ENCODE assay signal across 7 cellular contexts in the genomic region with DNA sequence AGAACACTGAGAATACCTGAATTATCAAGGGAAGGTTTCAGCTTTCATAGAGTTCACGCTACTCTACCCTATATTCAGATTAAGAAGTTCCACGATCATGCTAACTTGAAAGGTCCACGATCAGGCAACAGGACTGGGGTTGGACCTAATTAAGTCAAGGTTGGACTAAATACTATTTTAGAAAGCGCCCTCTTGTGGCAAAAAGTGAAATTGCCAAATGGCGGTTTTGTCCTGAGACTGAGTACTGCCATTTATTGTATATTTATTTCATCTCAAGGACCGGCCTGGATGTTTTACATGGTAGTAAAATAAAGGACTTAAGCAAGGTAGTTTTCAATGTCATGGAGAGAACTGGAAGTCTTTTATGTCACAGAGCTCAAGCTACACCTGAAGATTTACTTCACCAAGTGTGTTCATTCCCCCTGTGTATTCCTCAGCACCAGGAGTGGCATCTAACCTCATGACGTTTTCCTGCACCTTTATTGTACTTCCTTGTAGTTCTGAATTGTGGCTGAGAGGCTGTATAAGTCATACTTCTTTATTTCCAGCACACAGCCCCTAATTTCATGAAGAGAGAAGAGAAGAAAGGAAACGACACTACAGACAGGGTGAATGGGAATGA. TPM values are rescaled to one million over a fixed set of nuclear protein-coding genes. Genes with fewer than 3 reads are reported as not detected.
DNase-seq lines count a peak whose midpoint lies in the region; ATAC-seq, FAIRE-seq and TF ChIP-seq lines count a peak whose summit lies in the region.

No MANE protein-coding gene starts in this region.

- FAIRE-seq in RCC 7860 (lab: Jason Lieb, UNC), result peak; percentile 58

- H3K36me3 Mint-ChIP-seq in activated T-helper 17 cell treated with anti-CD3 and anti-CD28 coated beads, Interleukin-2, amount 50 U/mL, for 72 hours (ENCODE audit: low read depth), result no peaks in the 10 kb centered on the region
- H3K36me3 Mint-ChIP-seq in glutamatergic neuron (ENCODE audit: unreplicated experiment), result no peaks in the 10 kb centered on the region

- H3K4me3 Mint-ChIP-seq in activated T-helper 17 cell treated with anti-CD3 and anti-CD28 coated beads, Interleukin-2, amount 50 U/mL, for 72 hours, result no peak overlapping the region
- no peak overlapping the region for H3K4me3 Mint-ChIP-seq in glutamatergic neuron (ENCODE audit: unreplicated experiment)

- ATAC-seq in HG03095 (IDR thresholded peaks at IDR 0.05; ENCODE audit: unreplicated experiment), result peak; percentile 52
- peak; percentile 39 for ATAC-seq in activated T-helper 17 cell treated with anti-CD3 and anti-CD28 coated beads, Interleukin-2, amount 50 U/mL, for 72 hours (replicated peaks)

- TF ChIP-seq CTCF in GM10248 (IDR thresholded peaks at IDR 0.05; ENCODE audit: control extremely low read depth, extremely low read depth, low read depth, missing control alignments) (peak; percentile 70), glutamatergic neuron (IDR thresholded peaks at IDR 0.05; ENCODE audit: partially characterized antibody, unreplicated experiment) (peak; percentile 95)

- H3K9me3 Mint-ChIP-seq in activated T-helper 17 cell treated with anti-CD3 and anti-CD28 coated beads, Interleukin-2, amount 50 U/mL, for 72 hours, result no peaks in the 10 kb centered on the region
- H3K9me3 Mint-ChIP-seq in glutamatergic neuron (ENCODE audit: unreplicated experiment), result no peaks in the 10 kb centered on the region

- no peak overlapping the region for H3K27ac Mint-ChIP-seq in activated T-helper 17 cell treated with anti-CD3 and anti-CD28 coated beads, Interleukin-2, amount 50 U/mL, for 72 hours
- H3K27ac Mint-ChIP-seq in glutamatergic neuron (ENCODE audit: unreplicated experiment), result no peak overlapping the region

- DNase-seq in GM10248 (ENCODE audit: extremely low spot score) (peak; percentile 21), RCC 7860 (ENCODE audit: low spot score) (peak; percentile 14), glutamatergic neuron (peak; percentile 73), smooth muscle cell of the brain vasculature (ENCODE audit: low read depth, low spot score) (peak; percentile 46), HuH-7.5 (ENCODE audit: low spot score) (no peak)

- CTCF ChIA-PET in GM10248 (lab: Yijun Ruan, JAX), result interaction anchor here (0.9 to 2.7 kb wide), 17 partner anchors 8 to 815 kb away, joined by 3 to 22 read pairs (median 4); no protein-coding TSS in a partner anchor

- POLR2A ChIA-PET in GM10248 (lab: Yijun Ruan, JAX), result no interaction called here

- no peaks in the 10 kb centered on the region for H3K4me1 Mint-ChIP-seq in activated T-helper 17 cell treated with anti-CD3 and anti-CD28 coated beads, Interleukin-2, amount 50 U/mL, for 72 hours
- H3K4me1 Mint-ChIP-seq in glutamatergic neuron (ENCODE audit: low read depth, unreplicated experiment), result no peaks in the 10 kb centered on the region

- peaks cover 26% of the 10 kb centered on the region for H3K27me3 Mint-ChIP-seq in activated T-helper 17 cell treated with anti-CD3 and anti-CD28 coated beads, Interleukin-2, amount 50 U/mL, for 72 hours
- no peaks in the 10 kb centered on the region for H3K27me3 Mint-ChIP-seq in glutamatergic neuron (ENCODE audit: unreplicated experiment)

RNA-seq across cellular contexts. Expression of a gene that starts 56.8 kb away (rescaled TPM):
- total RNA-seq in activated T-helper 17 cell treated with anti-CD3 and anti-CD28 coated beads, Interleukin-2, amount 50 U/mL, for 72 hours, result not detected
- total RNA-seq in glutamatergic neuron (ENCODE audit: unreplicated experiment), result not detected
